In genomic region chr2:79857888-79858287, GRCh38 we compare ENCODE assay signal across 26 cellular contexts.
"Had no signal": no experiment of that assay in that cellular context is flagged by ENCODE, and none has a peak within 500 bp of the region (broad histone marks: within the 10 kb centered on the region; RNA-seq: fewer than 3 reads in every experiment).

No MANE protein-coding gene starts in this region.

- H3K27ac ChIP-seq: stomach, suprapubic skin, testis, thoracic aorta, thyroid gland, tibial artery, tibial nerve, transverse colon, upper lobe of left lung, upper lobe of right lung, uterus, vagina had no signal

- H3K4me1 ChIP-seq: stomach, suprapubic skin, testis, thyroid gland, tibial artery, tibial nerve, transverse colon, upper lobe of left lung, upper lobe of right lung, uterus, vagina had no signal

- H3K36me3 ChIP-seq: stomach, suprapubic skin, thoracic aorta, thyroid gland, tibial artery, tibial nerve, transverse colon, upper lobe of left lung, upper lobe of right lung, uterus, vagina had no signal

- ATAC-seq: stimulated activated effector memory CD8-positive, alpha-beta T cell treated with anti-CD3 and anti-CD28 coated beads, Interleukin-12 subunit alpha, Interleukin-12 subunit beta, amount 100 ng/mL, for 72 hours; stimulated activated memory B cell treated with anti-CD40 and anti-IgM and Interleukin-4, amounts not matched to agents 10 μg/mL and 1 μg/mL and 100 μg/mL, for 72 hours; stimulated activated naive B cell treated with anti-CD40 and anti-IgM and Interleukin-4, amounts not matched to agents 10 μg/mL and 1 μg/mL and 100 μg/mL, for 72 hours; stimulated activated naive CD8-positive, alpha-beta T cell treated with anti-CD3 and anti-CD28 coated beads, Interleukin-15, amount 100 ng/mL, for 72 hours; stimulated activated naive CD8-positive, alpha-beta T cell treated with anti-CD3 and anti-CD28 coated beads, Interleukin-15, Interleukin-2, amounts not matched to agents 100 U/mL and 50 U/mL, for 24 hours; upper lobe of right lung had no signal

- H3K9me3 ChIP-seq: stomach, suprapubic skin, testis, thoracic aorta, thyroid gland, tibial artery, tibial nerve, transverse colon, upper lobe of left lung, upper lobe of right lung, uterus, vagina had no signal

- DNase-seq: stimulated activated CD4-positive, alpha-beta T cell treated with anti-CD3 and anti-CD28 coated beads, Interleukin-2, amount 100 ng/mL, for 48 hours; stimulated activated CD4-positive, alpha-beta T cell treated with anti-CD3 and anti-CD28 coated beads, Interleukin-4, amount 100 ng/mL, for 1 hour; stimulated activated CD4-positive, alpha-beta T cell treated with anti-CD3 and anti-CD28 coated beads, Interleukin-4, amount 100 ng/mL, for 24 hours; stimulated activated CD4-positive, alpha-beta T cell treated with anti-CD3 and anti-CD28 coated beads, Interleukin-4, amount 100 ng/mL, for 4 hours; stimulated activated CD8-positive, alpha-beta memory T cell treated with anti-CD3 and anti-CD28 coated beads, Interleukin-4, amount 100 ng/mL, for 48 hours; stimulated activated naive B cell treated with anti-CD40 and anti-IgM and Interleukin-4, amounts not matched to agents 10 μg/mL and 1 μg/mL and 100 μg/mL, for 72 hours; stimulated activated naive CD4-positive, alpha-beta T cell; stimulated activated naive CD4-positive, alpha-beta T cell treated with Interleukin-2 at 50 U/mL for 16 hours; stimulated activated naive CD8-positive, alpha-beta T cell treated with anti-CD3 and anti-CD28 coated beads, Interleukin-15, amount 100 ng/mL, for 72 hours; stimulated activated naive CD8-positive, alpha-beta T cell treated with anti-CD3 and anti-CD28 coated beads, Interleukin-15, Interleukin-2, amounts not matched to agents 100 U/mL and 50 U/mL, for 24 hours; stomach; substantia nigra; testis; thyroid gland; tibial artery; transverse colon; trophoblast cell; upper lobe of right lung; uterus had no signal

- H3K27me3 ChIP-seq: stomach, suprapubic skin, testis, thyroid gland, tibial artery, tibial nerve, transverse colon, upper lobe of left lung, uterus, vagina had no signal

- H3K4me3 ChIP-seq: stomach, suprapubic skin, testis, thoracic aorta, thyroid gland, tibial artery, tibial nerve, transverse colon, upper lobe of left lung, upper lobe of right lung, uterus, vagina had no signal
